In the genomic region with DNA sequence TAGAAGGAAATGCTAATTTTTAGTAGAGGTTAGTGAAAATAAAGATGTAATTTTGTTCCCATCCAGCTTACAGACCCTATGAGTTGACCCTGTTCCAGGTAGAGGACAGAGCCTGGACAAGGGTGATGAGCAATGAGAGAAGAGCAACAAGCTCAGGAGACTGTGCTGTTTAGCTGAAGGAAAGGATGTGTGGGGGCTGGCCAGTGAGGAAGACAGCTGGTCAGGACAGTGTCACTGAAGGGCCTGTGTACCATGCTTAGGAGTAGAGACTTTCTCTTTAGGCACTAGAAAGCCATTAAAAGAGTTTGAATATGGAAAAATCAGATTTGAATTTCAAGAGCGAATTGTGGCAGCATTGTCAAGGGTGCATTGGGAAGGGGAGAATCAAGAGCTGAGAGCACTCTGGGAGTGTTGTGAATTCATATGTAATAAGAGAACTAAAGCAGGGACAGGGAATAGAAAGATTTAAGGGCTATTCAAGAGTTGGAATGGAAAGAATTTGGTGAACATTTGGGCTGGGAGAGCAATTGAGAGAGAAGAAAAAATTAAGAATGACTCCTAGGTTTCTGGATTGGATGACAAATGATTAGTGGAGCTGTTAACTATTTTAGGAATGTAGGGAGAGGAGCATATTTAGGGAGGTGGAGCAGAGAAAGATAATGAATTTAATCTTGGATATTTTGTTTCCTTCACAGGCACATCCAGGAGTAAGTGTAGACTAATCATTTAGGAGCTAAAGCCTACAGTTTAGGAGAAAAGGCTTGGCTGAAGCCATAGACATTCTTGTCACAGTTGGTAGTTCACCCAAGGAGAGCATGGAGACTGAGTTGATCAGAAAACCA, we compare ENCODE assay signal across 14 cellular contexts. TPM values are rescaled to one million over a fixed set of nuclear protein-coding genes. Genes with fewer than 3 reads are reported as not detected.
A peak's percentile ranks its signal among the peaks of the same experiment; 100 is the strongest.
DNase-seq lines count a peak whose midpoint lies in the region; ATAC-seq and TF ChIP-seq lines count a peak whose summit lies in the region.
"Had no signal": no experiment of that assay in that cellular context is flagged by ENCODE, and none has a peak within 500 bp of the region (broad histone marks: within the 10 kb centered on the region; RNA-seq: fewer than 3 reads in every experiment).

No MANE protein-coding gene starts in this region.

- peaks cover 15% of the 10 kb centered on the region for H3K36me3 Mint-ChIP-seq in effector memory CD8-positive, alpha-beta T cell (ENCODE audit: insufficient read depth)

- H3K79me2 ChIP-seq in fibroblast of lung (ENCODE audit: control insufficient read depth, insufficient read depth, low read length) = no peaks in the 10 kb centered on the region

- no peak overlapping the region for H3K4me3 ChIP-seq in fibroblast of lung (replicated peaks in 1 of 4; ENCODE audit: control extremely low read depth in 1 of 4, insufficient read depth in 1 of 4, low read depth in 3 of 4, low read length in 4 of 4)
- H3K4me3 ChIP-seq in stomach = no peak overlapping the region
- H3K4me3 ChIP-seq: smooth muscle cell, transverse colon had no signal

- H3K9ac ChIP-seq in fibroblast of lung (ENCODE audit: insufficient read depth, low read length) = no peak overlapping the region
- H3K9ac ChIP-seq: KMS-11 had no signal

- no peak for TF ChIP-seq CTCF in fibroblast of lung (conservative IDR thresholded peaks at IDR 0.05 in 1 of 2, IDR thresholded peaks at IDR 0.05 in 1 of 2; ENCODE audit: low read depth in 1 of 2, low read length in 2 of 2)
- no peak for TF ChIP-seq CTCF in omental fat pad (IDR thresholded peaks at IDR 0.05)
- no peak for TF ChIP-seq CTCF in stomach (IDR thresholded peaks at IDR 0.05)

- H3K4me1 ChIP-seq in fibroblast of lung (ENCODE audit: control insufficient read depth, extremely low read depth, insufficient read depth, low read length) = peaks cover 6% of the 10 kb centered on the region
- peaks cover 0 to 4% (median 0%) of the 10 kb centered on the region in 4 donors for H3K4me1 ChIP-seq in stomach

- no peak overlapping the region for H3K4me3 Mint-ChIP-seq in effector memory CD8-positive, alpha-beta T cell
- H3K4me3 Mint-ChIP-seq: naive B cell had no signal

- H3K9me3 ChIP-seq in fibroblast of lung (ENCODE audit: control insufficient read depth, insufficient read depth, low read depth, low read length) (no peaks in the 10 kb centered on the region), stomach (no peaks in the 10 kb centered on the region)
- H3K9me3 ChIP-seq: transverse colon had no signal

- no peak for TF ChIP-seq EP300 in stomach (IDR thresholded peaks at IDR 0.05)

- WGBS in stomach, 5 donors = 89 to 100% (median 95%) methylated on average over 1 of the region's 1 CpG

- H3K4me2 ChIP-seq in fibroblast of lung (ENCODE audit: extremely low read depth, insufficient read depth, low read length) = peak overlapping the region; percentile 34
- H3K4me2 ChIP-seq: KMS-11, smooth muscle cell had no signal

- no peaks in the 10 kb centered on the region for H3K9me3 Mint-ChIP-seq in effector memory CD8-positive, alpha-beta T cell

- H3K27me3 ChIP-seq in fibroblast of lung (ENCODE audit: control insufficient read depth, insufficient read depth, low read length) (no peaks in the 10 kb centered on the region), stomach (no peaks in the 10 kb centered on the region)
- H3K27me3 ChIP-seq: transverse colon had no signal

- no peak overlapping the region for H3K27ac Mint-ChIP-seq in effector memory CD8-positive, alpha-beta T cell

- no peaks in the 10 kb centered on the region for H3K27me3 Mint-ChIP-seq in effector memory CD8-positive, alpha-beta T cell
- H3K27me3 Mint-ChIP-seq: naive B cell had no signal

- H3K36me3 ChIP-seq in fibroblast of lung (ENCODE audit: control insufficient read depth, insufficient read depth, low read length) = no peaks in the 10 kb centered on the region
- H3K36me3 ChIP-seq in stomach = peaks cover 4 to 44% (median 33%) of the 10 kb centered on the region in 4 donors

- TF ChIP-seq POLR2A in stomach (IDR thresholded peaks at IDR 0.05) = no peak

- ATAC-seq in omental fat pad (ENCODE audit: low FRiP score) (peak; percentile 68), GM18498 (IDR thresholded peaks at IDR 0.05; ENCODE audit: unreplicated experiment) (no peak)
- ATAC-seq in effector memory CD8-positive, alpha-beta T cell (replicated peaks) = no peak

- peaks cover 0 to 5% of the 10 kb centered on the region in 2 donors for H3K4me1 Mint-ChIP-seq in effector memory CD8-positive, alpha-beta T cell (ENCODE audit: low read depth in 2 of 2)

- H2AFZ ChIP-seq in fibroblast of lung (ENCODE audit: low read length) = no peak overlapping the region

- H3K27ac ChIP-seq in fibroblast of lung (ENCODE audit: insufficient read depth, low read length) = peak overlapping the region; percentile 24
- no peak overlapping the region for H3K27ac ChIP-seq in stomach
- H3K27ac ChIP-seq: KMS-11, transverse colon had no signal

- intact Hi-C loops in stomach (cut with DNase I; ENCODE audit: low total_unique reads) = no loop called here

- DNase-seq in GM04503 (ENCODE audit: low read depth) = peak; percentile 70
- peak; percentile 95 for DNase-seq in NCI-H526 treated with DMSO at 0.1 percent for 48 hours (lab: John Stamatoyannopoulos, UW)
- peak in 1 of 2 donors; percentile 64 for DNase-seq in fibroblast of lung (ENCODE audit: low read depth in 2 of 2)
- no peak for DNase-seq in omental fat pad (ENCODE audit: low spot score)
- no peak for DNase-seq in stomach
- DNase-seq in effector memory CD8-positive, alpha-beta T cell = no peak
- DNase-seq in nucleus accumbens (lab: John Stamatoyannopoulos, UW) = no peak
- DNase-seq: activated CD4-positive, alpha-beta T cell treated with anti-CD3 and anti-CD28 coated beads, Interleukin-2, amount 50 U/mL, for 1 hour; activated effector memory CD4-positive, alpha-beta T cell treated with Interleukin-2 at 50 U/mL for 16 hours; naive B cell; transverse colon had no signal

- H4K20me1 ChIP-seq in fibroblast of lung (ENCODE audit: control insufficient read depth, extremely low read depth, insufficient read depth, low read length) = no peaks in the 10 kb centered on the region

RNA-seq across cellular contexts. Expression of gene TOR3A, which starts 23.3 kb away (rescaled TPM):
- 32.9 and 62.1 TPM in 2 replicates for total RNA-seq in fibroblast of lung
- polyA plus RNA-seq in fibroblast of lung = 24.0 and 24.1 TPM in 2 replicates
- 22.6 and 25.8 TPM in 2 replicates for polyA plus RNA-seq in fibroblast of lung (2012)
- 74.7 and 109 TPM in 2 replicates for polyA minus RNA-seq in fibroblast of lung (ENCODE audit: low replicate concordance)
- 10 to 100 TPM; 26.9 to 44.7 (median 33.7) TPM for total RNA-seq in omental fat pad
- total RNA-seq in stomach = 100 to 1,000 TPM in 1 of 5 donors, 10 to 100 TPM in 3, 1 to 10 TPM in 1; 5.3 to 285 (median 32.1) TPM
- 10 to 100 TPM in 2 of 3 donors, 1 to 10 TPM in 1; 8.2 to 13.3 (median 10.6) TPM for polyA plus RNA-seq in stomach

RNA-seq across cellular contexts. Expression of gene FAM20B, which starts 32.9 kb away (rescaled TPM):
- 32.9 and 45.2 TPM in 2 replicates for total RNA-seq in fibroblast of lung
- 32.0 and 42.1 TPM in 2 replicates for polyA plus RNA-seq in fibroblast of lung
- 20.9 and 28.5 TPM in 2 replicates for polyA plus RNA-seq in fibroblast of lung (2012)
- polyA minus RNA-seq in fibroblast of lung (ENCODE audit: low replicate concordance) = 41.8 and 44.1 TPM in 2 replicates
- 10 to 100 TPM; 27.6 to 37.0 (median 35.0) TPM for total RNA-seq in omental fat pad
- total RNA-seq in stomach = 10 to 100 TPM; 17.4 to 43.3 (median 26.3) TPM
- 1 to 10 TPM; 8.1 to 9.2 (median 8.8) TPM for polyA plus RNA-seq in stomach

Comparison
In these comparisons a context has a peak if more than half of its experiments do, and no peak if none do; other contexts are left out.
1. DNase-seq: peak in GM04503 (single experiment) and NCI-H526 treated with DMSO at 0.1 percent for 48 hours (single experiment); none in omental fat pad (single experiment), stomach (single experiment), effector memory CD8-positive, alpha-beta T cell (0 of 3) and nucleus accumbens (0 of 56).